31 cellular contexts compared by ENCODE assay signal in genomic region chr15:77566092-77566491, GRCh38.
DNase-seq lines count a peak whose midpoint lies in the region; ATAC-seq, FAIRE-seq and TF ChIP-seq lines count a peak whose summit lies in the region.
"Had no signal": no experiment of that assay in that cellular context is flagged by ENCODE, and none has a peak within 500 bp of the region (broad histone marks: within the 10 kb centered on the region; RNA-seq: fewer than 3 reads in every experiment).

No MANE protein-coding gene starts in this region.

- H3K23ac ChIP-seq in H1 (ENCODE audit: insufficient read length), result no peak overlapping the region

- H2AK5ac ChIP-seq in H1 (ENCODE audit: low read depth, low read length), result 0 out of 2 replicates have a peak overlapping the region, but pooled peaks have one; percentile 8

- H4K5ac ChIP-seq in H1 (ENCODE audit: insufficient read length, low read depth, low read length), result no peak overlapping the region

- no peak overlapping the region for H3K4me2 ChIP-seq in H1 (ENCODE audit: insufficient read depth in 1 of 2, low read depth in 2 of 2, low read length in 2 of 2)
- no peak overlapping the region for H3K4me2 ChIP-seq in neural progenitor cell
- H3K4me2 ChIP-seq: PC-9 had no signal

- H3K79me1 ChIP-seq in H1 (ENCODE audit: low read depth, low read length), result no peaks in the 10 kb centered on the region

- H3K9me3 ChIP-seq in H1 (ENCODE audit: insufficient read depth in 2 of 2, low read depth in 1 of 2, low read length in 1 of 2) (no peaks in the 10 kb centered on the region), neural progenitor cell (ENCODE audit: low read depth) (no peaks in the 10 kb centered on the region)
- H3K9me3 ChIP-seq: BE2C had no signal

- no peak overlapping the region for H2BK5ac ChIP-seq in H1 (ENCODE audit: low read depth, low read length)

- no peak overlapping the region for H3K4me3 Mint-ChIP-seq in stimulated activated naive CD8-positive, alpha-beta T cell treated with anti-CD3 and anti-CD28 coated beads, Interleukin-15, amount 100 ng/mL, for 72 hours
- H3K4me3 Mint-ChIP-seq in neural progenitor cell, result no peak overlapping the region
- H3K4me3 Mint-ChIP-seq: CD14-positive monocyte; CD8-positive, alpha-beta memory T cell had no signal

- H3K9ac ChIP-seq in H1 (replicated peaks in 1 of 4; ENCODE audit: extremely low read depth in 1 of 4, low read depth in 3 of 4, low read length in 3 of 4), result no peak overlapping the region
- no peak overlapping the region for H3K9ac ChIP-seq in neural progenitor cell

- H4K91ac ChIP-seq in H1 (replicated peaks; ENCODE audit: insufficient read length, low read length), result no peak overlapping the region

- H3K27ac Mint-ChIP-seq in stimulated activated naive CD8-positive, alpha-beta T cell treated with anti-CD3 and anti-CD28 coated beads, Interleukin-15, amount 100 ng/mL, for 72 hours, result peak overlapping the region; percentile 6 to 55
- H3K27ac Mint-ChIP-seq in neural progenitor cell, result peak overlapping the region; percentile 18

- POLR2A ChIA-PET in H1 (lab: Charles Lee; ENCODE audit: partially characterized antibody), result interaction anchor here (1.2 to 1.7 kb wide), 3 partner anchors 49 to 463 kb away, joined by 3 to 5 read pairs (median 3); no protein-coding TSS in a partner anchor

- H3K4me1 Mint-ChIP-seq in stimulated activated naive CD8-positive, alpha-beta T cell treated with anti-CD3 and anti-CD28 coated beads, Interleukin-15, amount 100 ng/mL, for 72 hours, result peaks cover 6% of the 10 kb centered on the region
- H3K4me1 Mint-ChIP-seq in neural progenitor cell, result peaks cover 54% of the 10 kb centered on the region

- peaks cover 8% of the 10 kb centered on the region for H3F3A ChIP-seq in neural progenitor cell (ENCODE audit: low read depth)

- H3K23me2 ChIP-seq in H1 (ENCODE audit: low read depth, low read length), result no peaks in the 10 kb centered on the region; the same call in 1 of the 2 replicates

- H3K79me2 ChIP-seq in H1 (ENCODE audit: control insufficient read depth in 1 of 2, insufficient read depth in 2 of 2, low read length in 2 of 2), result no peaks in the 10 kb centered on the region
- H3K79me2 ChIP-seq in neural progenitor cell (ENCODE audit: low read depth), result no peaks in the 10 kb centered on the region

- H2BK20ac ChIP-seq in H1 (ENCODE audit: low read length), result 0 out of 2 replicates have a peak overlapping the region, but pooled peaks have one; percentile 72

- no peak overlapping the region for H3K56ac ChIP-seq in H1 (replicated peaks; ENCODE audit: insufficient read length, low read depth, low read length)

- TF ChIP-seq RAD21 in H1 (IDR thresholded peaks at IDR 0.05 in 1 of 2, conservative IDR thresholded peaks at IDR 0.05 in 1 of 2; ENCODE audit: low read depth in 2 of 2, low read length in 2 of 2), result no peak

- no peaks in the 10 kb centered on the region for H3K27me3 ChIP-seq in H1 (replicated peaks in 1 of 4; ENCODE audit: control insufficient read depth in 3 of 4, extremely low read depth in 1 of 4, insufficient read depth in 3 of 4, low read length in 3 of 4)
- H3K27me3 ChIP-seq in neural progenitor cell, result no peaks in the 10 kb centered on the region
- H3K27me3 ChIP-seq: BE2C had no signal

- no peak overlapping the region for H2BK120ac ChIP-seq in H1 (replicated peaks; ENCODE audit: low read depth, low read length)

- H4K20me1 ChIP-seq in H1 (replicated peaks in 1 of 2; ENCODE audit: control insufficient read depth in 1 of 2, insufficient read depth in 2 of 2, low read length in 2 of 2) (no peaks in the 10 kb centered on the region), neural progenitor cell (ENCODE audit: low read depth) (no peaks in the 10 kb centered on the region)

- H3K4ac ChIP-seq in H1 (replicated peaks; ENCODE audit: insufficient read length, low read depth, low read length), result no peak overlapping the region

- H3K27me3 Mint-ChIP-seq in stimulated activated naive CD8-positive, alpha-beta T cell treated with anti-CD3 and anti-CD28 coated beads, Interleukin-15, amount 100 ng/mL, for 72 hours, result peaks cover 4% of the 10 kb centered on the region
- H3K27me3 Mint-ChIP-seq in neural progenitor cell (ENCODE audit: insufficient read depth, low read depth), result peaks cover 8% of the 10 kb centered on the region

- FAIRE-seq in H1 (lab: Jason Lieb, UNC), result no peak
- FAIRE-seq: GM12891, HepG2 had no signal

- TF ChIP-seq EP300 in H1 (IDR thresholded peaks at IDR 0.05; ENCODE audit: borderline replicate concordance in 1 of 2, low read depth in 2 of 2, low read length in 2 of 2), result no peak

- no peak overlapping the region for H4K8ac ChIP-seq in H1 (ENCODE audit: extremely low read depth, insufficient read depth, low read length)

- no peak for TF ChIP-seq CTCF in H1 (IDR thresholded peaks at IDR 0.05; ENCODE audit: control extremely low read depth in 1 of 3, insufficient read depth in 1 of 3, low read depth in 1 of 3, low read length in 3 of 3)
- no peak for TF ChIP-seq CTCF in neural progenitor cell (IDR thresholded peaks at IDR 0.05)

- H3K36me3 Mint-ChIP-seq in neural progenitor cell, result no peaks in the 10 kb centered on the region
- H3K36me3 Mint-ChIP-seq: CD14-positive monocyte; CD8-positive, alpha-beta memory T cell had no signal

- H3K4me1 ChIP-seq in H1 (replicated peaks in 1 of 4; ENCODE audit: control insufficient read depth in 3 of 4, insufficient read depth in 4 of 4, low read length in 3 of 4), result peaks cover 0 to 17% (median 11%) of the 10 kb centered on the region in 4 experiments; a peak in 6 of 7 replicates
- H3K4me1 ChIP-seq in neural progenitor cell, result peaks cover 34% of the 10 kb centered on the region

- no peak for DNase-seq in stimulated activated naive CD8-positive, alpha-beta T cell treated with anti-CD3 and anti-CD28 coated beads, Interleukin-15, amount 100 ng/mL, for 72 hours
- DNase-seq in stimulated activated naive CD8-positive, alpha-beta T cell treated with anti-CD3 and anti-CD28 coated beads, Interleukin-15, Interleukin-2, amounts not matched to agents 100 U/mL and 50 U/mL, for 24 hours, result no peak
- no peak for DNase-seq in H1 (ENCODE audit: low read depth in 1 of 2, low spot score in 2 of 2)
- DNase-seq in neural progenitor cell (ENCODE audit: low spot score), result no peak
- no peak for DNase-seq in HPDE6-E6E7 (ENCODE audit: extremely low spot score)
- no peak for DNase-seq in stimulated activated CD4-positive, alpha-beta T cell treated with anti-CD3 and anti-CD28 coated beads, Interleukin-2, amount 100 ng/mL, for 24 hours
- DNase-seq: 8988T; ACHN; BE2C; Calu3; CD8-positive, alpha-beta memory T cell; DMS79 treated with DMSO at 0.1 percent for 48 hours; GF-D8; Karpas-422; NCI-H1092; NCI-H1417 treated with DMSO at 0.1 percent for 48 hours; NCI-H1694 treated with DMSO at 0.1 percent for 48 hours; NCI-H2081; NCI-H2171 treated with DMSO at 0.1 percent for 48 hours; NCI-H345; NCI-H524; NCI-H748 treated with DMSO at 0.1 percent for 48 hours; NK-92 treated with Interleukin-12 subunit alpha and Interleukin-12 subunit beta, amount 100 ng/mL, for 24 hours; PC-9; RPMI8226; SHP77 had no signal

- H3K36me3 ChIP-seq in H1 (ENCODE audit: control insufficient read depth in 2 of 4, insufficient read depth in 4 of 4, low read length in 3 of 4) (no peaks in the 10 kb centered on the region), neural progenitor cell (no peaks in the 10 kb centered on the region)
- H3K36me3 ChIP-seq: BE2C had no signal

- H2BK12ac ChIP-seq in H1 (ENCODE audit: low read depth, low read length), result no peak overlapping the region

- H2AFZ ChIP-seq in H1 (ENCODE audit: low read length), result no peak overlapping the region
- no peak overlapping the region for H2AFZ ChIP-seq in neural progenitor cell (replicated peaks)
- H2AFZ ChIP-seq: PC-9 had no signal

- H2BK15ac ChIP-seq in H1 (ENCODE audit: low read length), result 0 out of 2 replicates have a peak overlapping the region, but pooled peaks have one; percentile 81

- 71% methylated on average over 4 of the region's 4 CpGs; no CpG with 5 or more reads in 1 of the 2 experiments for WGBS in H1 (ENCODE audit: extremely low coverage in 1 of 2, insufficient coverage in 1 of 2, insufficient read length in 1 of 2, insufficient replicate concordance in 2 of 2, low coverage in 1 of 2, low lambda C conversion rate in 2 of 2, missing lambda C conversion rate in 1 of 2), 2 experiments

- H3K18ac ChIP-seq in H1 (ENCODE audit: extremely low read depth, low read length), result no peak overlapping the region

- H3K27ac ChIP-seq in H1 (ENCODE audit: low read depth, low read length) (no peak overlapping the region), neural progenitor cell (no peak overlapping the region)
- H3K27ac ChIP-seq: PC-9 had no signal

- CTCF ChIA-PET in H1 (lab: Charles Lee; ENCODE audit: partially characterized antibody), result interaction anchor here (0.7 to 11.7 kb wide), 10 partner anchors 9 to 532 kb away, joined by 3 to 74 read pairs (median 4); no protein-coding TSS in a partner anchor

- ATAC-seq in stimulated activated naive CD8-positive, alpha-beta T cell treated with anti-CD3 and anti-CD28 coated beads, Interleukin-15, amount 100 ng/mL, for 72 hours, result no peak
- no peak for ATAC-seq in stimulated activated naive CD8-positive, alpha-beta T cell treated with anti-CD3 and anti-CD28 coated beads, Interleukin-15, Interleukin-2, amounts not matched to agents 100 U/mL and 50 U/mL, for 24 hours
- no peak for ATAC-seq in HG02973 (IDR thresholded peaks at IDR 0.05; ENCODE audit: unreplicated experiment)
- ATAC-seq: HCT116, HepG2 had no signal

- H3K4me3 ChIP-seq in H1 (ENCODE audit: extremely low read depth in 1 of 4, insufficient read depth in 2 of 4, low read depth in 3 of 4, low read length in 4 of 4) (no peak overlapping the region), neural progenitor cell (no peak overlapping the region)
- H3K4me3 ChIP-seq: PC-9 had no signal

- no peak overlapping the region for H3K14ac ChIP-seq in H1 (ENCODE audit: insufficient read length)

- no peaks in the 10 kb centered on the region for H3K9me3 Mint-ChIP-seq in stimulated activated naive CD8-positive, alpha-beta T cell treated with anti-CD3 and anti-CD28 coated beads, Interleukin-15, amount 100 ng/mL, for 72 hours
- H3K9me3 Mint-ChIP-seq in neural progenitor cell, result no peaks in the 10 kb centered on the region
- H3K9me3 Mint-ChIP-seq: CD8-positive, alpha-beta memory T cell had no signal

- TF ChIP-seq POLR2A in H1 (IDR thresholded peaks at IDR 0.05; ENCODE audit: control extremely low read depth in 1 of 2, low read depth in 2 of 2, low read length in 2 of 2), result no peak

TF ChIP-seq in H1, 55 proteins besides CTCF, POLR2A, EP300 and RAD21:
- TF ChIP-seq E2F6 (IDR thresholded peaks at IDR 0.05), result peak; percentile 84
- peak; percentile 60 for TF ChIP-seq MAX (IDR thresholded peaks at IDR 0.05)
- TF ChIP-seq KDM1A (IDR thresholded peaks at IDR 0.05; ENCODE audit: borderline replicate concordance, low read length), result no peak
